ENCODE assay signal across 8 cellular contexts in genomic region chr17:8156174-8156992, GRCh38. TPM values are rescaled to one million over a fixed set of nuclear protein-coding genes. Genes with fewer than 3 reads are reported as not detected.
A peak's percentile ranks its signal among the peaks of the same experiment; 100 is the strongest.
DNase-seq lines count a peak whose midpoint lies in the region; ATAC-seq and TF ChIP-seq lines count a peak whose summit lies in the region.

No MANE protein-coding gene starts in this region.

- no peaks in the 10 kb centered on the region for H3K27me3 ChIP-seq in liver (ENCODE audit: control insufficient read depth in 4 of 4, insufficient read depth in 4 of 4, low read length in 3 of 4)

- H3K4me3 ChIP-seq in liver (ENCODE audit: low read depth in 1 of 3, low read length in 3 of 3), result peak overlapping the region; percentile 69 to 99 (median 89)

- H3K4me1 ChIP-seq in liver (ENCODE audit: control insufficient read depth in 4 of 4, insufficient read depth in 4 of 4, low read length in 3 of 4), result peaks cover 9 to 62% (median 41%) of the 10 kb centered on the region in 4 donors

- H3K9ac ChIP-seq in liver (ENCODE audit: low read depth in 1 of 2, low read length in 2 of 2), result peak overlapping the region; percentile 95 to 100

- ATAC-seq in GM19328 (IDR thresholded peaks at IDR 0.05; ENCODE audit: unreplicated experiment) (peak; percentile 86), HG03469 (IDR thresholded peaks at IDR 0.05; ENCODE audit: unreplicated experiment) (peak; percentile 52)

- H3K9me3 ChIP-seq in liver (ENCODE audit: control insufficient read depth in 4 of 4, low read length in 3 of 4), result no peaks in the 10 kb centered on the region

- H3K36me3 ChIP-seq in liver (ENCODE audit: control insufficient read depth in 4 of 4, insufficient read depth in 3 of 4, low read depth in 1 of 4, low read length in 3 of 4), result peaks cover 2 to 10% (median 6%) of the 10 kb centered on the region in 4 donors

- DNase-seq in NCI-H526 treated with DMSO at 0.1 percent for 48 hours (lab: John Stamatoyannopoulos, UW), result peak; percentile 96
- DNase-seq in activated CD4-positive, alpha-beta T cell treated with anti-CD3 and anti-CD28 coated beads, Interleukin-2, amount 50 U/mL, for 1 hour, result peak; percentile 100
- DNase-seq in dermis microvascular lymphatic vessel endothelial cell (ENCODE audit: low read depth in 2 of 2), result peak; percentile 100
- peak; percentile 100 for DNase-seq in stimulated activated CD4-positive, alpha-beta T cell treated with anti-CD3 and anti-CD28 coated beads, Interleukin-4, amount 100 ng/mL, for 24 hours

- WGBS in liver, result under 1% methylated on average over 62 of the region's 62 CpGs

- TF ChIP-seq CTCF in C4-2B (conservative IDR thresholded peaks at IDR 0.05), result no peak
- no peak for TF ChIP-seq CTCF in liver (IDR thresholded peaks at IDR 0.05; ENCODE audit: low read depth, low read length, missing input control)

- H3K27ac ChIP-seq in C4-2B, result peak overlapping the region; percentile 76
- H3K27ac ChIP-seq in liver (ENCODE audit: low read depth in 1 of 2, low read length in 2 of 2), result peak overlapping the region; percentile 97 to 99

- peak; percentile 10 to 23 for TF ChIP-seq RAD21 in liver (IDR thresholded peaks at IDR 0.05)

TF ChIP-seq in liver, 16 proteins besides CTCF, POLR2A, EP300 and RAD21:
- TF ChIP-seq RXRA (IDR thresholded peaks at IDR 0.05), result peak; percentile 54 to 58
- TF ChIP-seq HNF4G (IDR thresholded peaks at IDR 0.05), result peak; percentile 57
- TF ChIP-seq TAF1 (conservative IDR thresholded peaks at IDR 0.05), result peak; percentile 97
- TF ChIP-seq REST (IDR thresholded peaks at IDR 0.05), result peak; percentile 94
- TF ChIP-seq ZBTB33 (IDR thresholded peaks at IDR 0.05), result peak; percentile 77
- peak; percentile 94 for TF ChIP-seq YY1 (IDR thresholded peaks at IDR 0.05)
- peak; percentile 65 for TF ChIP-seq HNF4A (conservative IDR thresholded peaks at IDR 0.05)
- TF ChIP-seq JUND (IDR thresholded peaks at IDR 0.05), result peak; percentile 70 to 84
- TF ChIP-seq SP1 (IDR thresholded peaks at IDR 0.05), result peak; percentile 99
- TF ChIP-seq MAX (IDR thresholded peaks at IDR 0.05), result peak; percentile 91
- TF ChIP-seq EGR1 (IDR thresholded peaks at IDR 0.05; ENCODE audit: low read depth in 2 of 2), result peak; percentile 99
- peak; percentile 96 for TF ChIP-seq FOXA1 (IDR thresholded peaks at IDR 0.05)
- peak in 1 of 2 donors; percentile 86 for TF ChIP-seq GABPA (IDR thresholded peaks at IDR 0.05 in 1 of 2, conservative IDR thresholded peaks at IDR 0.05 in 1 of 2)
- peak; percentile 94 for TF ChIP-seq FOXA2 (IDR thresholded peaks at IDR 0.05)
- TF ChIP-seq NR2F2 (IDR thresholded peaks at IDR 0.05), result peak; percentile 81
- peak; percentile 41 for TF ChIP-seq ATF3 (IDR thresholded peaks at IDR 0.05)

RNA-seq across cellular contexts. Expression of gene PER1, which starts 4.2 kb away (rescaled TPM):
- 5.0 and 16.7 TPM in 2 replicates for total RNA-seq in dermis microvascular lymphatic vessel endothelial cell
- 10 to 100 TPM; 10.1 to 71.6 TPM for total RNA-seq in liver
- 10 to 100 TPM; 24.9 to 34.6 TPM for polyA plus RNA-seq in liver

RNA-seq across cellular contexts. Expression of gene VAMP2, which starts 6.4 kb away (rescaled TPM):
- total RNA-seq in dermis microvascular lymphatic vessel endothelial cell, result 3.1 and 4.9 TPM in 2 replicates
- total RNA-seq in liver, result 1 to 10 TPM; 4.2 to 9.0 TPM
- 10 to 100 TPM; 11.4 to 25.9 TPM for polyA plus RNA-seq in liver

RNA-seq across cellular contexts. Expression of gene TMEM107, which starts 19.8 kb away (rescaled TPM):
- total RNA-seq in dermis microvascular lymphatic vessel endothelial cell (17.2 and 23.7 TPM in 2 replicates), liver (1 to 10 TPM; 4.5 to 8.4 TPM)
- 1 to 10 TPM; 3.0 to 3.9 TPM for polyA plus RNA-seq in liver

RNA-seq across cellular contexts. Expression of gene HES7, which starts 32.5 kb away (rescaled TPM):
- under 0.01 TPM in 1 of 2 replicates, not detected in the other for total RNA-seq in dermis microvascular lymphatic vessel endothelial cell
- total RNA-seq in liver, result not detected
- polyA plus RNA-seq in liver, result not detected

RNA-seq across cellular contexts. Expression of gene BORCS6, which starts 33.6 kb away (rescaled TPM):
- total RNA-seq in dermis microvascular lymphatic vessel endothelial cell (7.8 and 10.1 TPM in 2 replicates), liver (1 to 10 TPM; 5.1 to 6.8 TPM)
- 1 to 10 TPM; 4.1 to 6.4 TPM for polyA plus RNA-seq in liver

Comparison
In these comparisons a context has a peak if more than half of its experiments do, and no peak if none do; other contexts are left out.
1. Peak in every context shown above with its lines: DNase-seq, ATAC-seq, H3K4me3 ChIP-seq and H3K27ac ChIP-seq.